29 cellular contexts compared by ENCODE assay signal in the genomic region with DNA sequence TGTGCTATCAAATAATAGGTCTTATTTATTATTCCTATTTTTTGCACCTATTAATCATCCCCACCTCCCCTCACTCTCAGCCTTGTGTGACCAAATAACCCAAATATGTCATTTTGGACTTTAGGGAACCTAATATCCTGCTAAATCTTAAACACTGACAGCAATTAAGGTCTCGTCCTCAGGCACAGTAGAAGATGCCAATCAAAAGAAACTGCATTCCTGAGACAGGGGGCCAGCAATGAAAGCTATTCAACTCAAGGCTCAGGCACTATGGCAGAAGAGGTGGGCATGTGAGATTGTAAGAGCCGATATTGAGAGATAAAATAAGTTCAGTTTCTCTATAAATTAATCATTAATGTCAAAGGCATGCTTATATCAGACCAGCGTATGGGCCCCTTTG.
"Had no signal": no experiment of that assay in that cellular context is flagged by ENCODE, and none has a peak within 500 bp of the region (broad histone marks: within the 10 kb centered on the region; RNA-seq: fewer than 3 reads in every experiment).

No MANE protein-coding gene starts in this region.

- H3K9me3 ChIP-seq: adrenal gland, body of pancreas, esophagus muscularis mucosa, gastrocnemius medialis, heart left ventricle had no signal

- H3K4me1 ChIP-seq: adrenal gland, body of pancreas, esophagus muscularis mucosa, foreskin keratinocyte, gastrocnemius medialis, heart left ventricle had no signal

- H3K36me3 ChIP-seq: adrenal gland, esophagus muscularis mucosa, gastrocnemius medialis, heart left ventricle had no signal

- ATAC-seq: activated CD4-positive, alpha-beta T cell treated with anti-CD3 and anti-CD28 coated beads for 36 hours; activated CD8-positive, alpha-beta memory T cell treated with anti-CD3 and anti-CD28 coated beads, Interleukin-2, amount 10 ng/mL, durations not matched to agents 7 days and 5 days; activated CD8-positive, alpha-beta T cell treated with anti-CD3 and anti-CD28 coated beads, Interleukin-2, amount 10 ng/mL, durations not matched to agents 7 days and 5 days; activated naive CD8-positive, alpha-beta T cell treated with anti-CD3 and anti-CD28 coated beads, Interleukin-2, amount 50 U/mL, for 24 hours; body of pancreas; effector memory CD8-positive, alpha-beta T cell; foreskin keratinocyte; gastrocnemius medialis; heart left ventricle had no signal

- H3K4me3 ChIP-seq: adrenal gland, body of pancreas, esophagus muscularis mucosa, gastrocnemius medialis, heart left ventricle had no signal

- H3K27ac ChIP-seq: adrenal gland, body of pancreas, esophagus muscularis mucosa, foreskin keratinocyte, gastrocnemius medialis, heart left ventricle had no signal

- DNase-seq: activated CD4-positive, alpha-beta memory T cell treated with anti-CD3 and anti-CD28 coated beads for 36 hours; activated CD4-positive, alpha-beta T cell treated with anti-CD3 and anti-CD28 coated beads for 36 hours; activated CD4-positive, alpha-beta T cell treated with anti-CD3 and anti-CD28 coated beads, Interleukin-2, amount 10 ng/mL, durations not matched to agents 24 days and 14 days; activated CD4-positive, CD25-positive, alpha-beta regulatory T cell; activated CD4-positive, CD25-positive, alpha-beta regulatory T cell treated with anti-CD3 and anti-CD28 coated beads, Interleukin-2, amount 50 U/mL, for 72 hours; activated CD8-positive, alpha-beta memory T cell treated with anti-CD3 and anti-CD28 coated beads, Interleukin-2, amount 10 ng/mL, durations not matched to agents 7 days and 5 days; activated CD8-positive, alpha-beta memory T cell treated with anti-CD3 and anti-CD28 coated beads, Interleukin-2, amount 50 U/mL, for 4 hours; activated CD8-positive, alpha-beta T cell treated with anti-CD3 and anti-CD28 coated beads, Interleukin-2, amount 10 ng/mL, durations not matched to agents 7 days and 5 days; activated effector memory CD4-positive, alpha-beta T cell treated with anti-CD3 and anti-CD28 coated beads, Interleukin-2, amount 50 U/mL, for 16 hours; activated naive CD4-positive, alpha-beta T cell treated with anti-CD3 and anti-CD28 coated beads for 36 hours; activated naive CD8-positive, alpha-beta T cell treated with anti-CD3 and anti-CD28 coated beads for 36 hours; activated naive CD8-positive, alpha-beta T cell treated with anti-CD3 and anti-CD28 coated beads, Interleukin-2, amount 50 U/mL, for 24 hours; activated T-cell treated with anti-CD3 and anti-CD28 coated beads, Interleukin-2, amount 50 U/mL, for 1 hour; activated T-cell treated with anti-CD3 and anti-CD28 coated beads, Interleukin-2, amount 50 U/mL, for 48 hours; adrenal gland; amygdala; aorta; body of pancreas; caudate nucleus; cortex of kidney; dermis blood vessel endothelial cell; effector CD4-positive, alpha-beta T cell; effector memory CD8-positive, alpha-beta T cell; erythroblast; foreskin keratinocyte; gastrocnemius medialis; glutamatergic neuron; heart left ventricle had no signal

- H3K27me3 ChIP-seq: adrenal gland, body of pancreas, esophagus muscularis mucosa, foreskin keratinocyte, gastrocnemius medialis, heart left ventricle had no signal
